ENCODE assay signal across 24 cellular contexts in genomic region chr4:158812543-158812942, GRCh38. TPM values are rescaled to one million over a fixed set of nuclear protein-coding genes. Genes with fewer than 3 reads are reported as not detected.
DNase-seq lines count a peak whose midpoint lies in the region; ATAC-seq and TF ChIP-seq lines count a peak whose summit lies in the region.
"Had no signal": no experiment of that assay in that cellular context is flagged by ENCODE, and none has a peak within 500 bp of the region (broad histone marks: within the 10 kb centered on the region; RNA-seq: fewer than 3 reads in every experiment).

No MANE protein-coding gene starts in this region.

- DNase-seq in heart left ventricle (no peak), Right ventricle myocardium superior (no peak), dorsolateral prefrontal cortex (no peak), psoas muscle (no peak), upper lobe of left lung (no peak), NCI-H128 (lab: John Stamatoyannopoulos, UW; ENCODE audit: unreplicated experiment) (no peak), NCI-H524 (lab: John Stamatoyannopoulos, UW) (no peak)
- DNase-seq: activated CD4-positive, CD25-positive, alpha-beta regulatory T cell treated with anti-CD3 and anti-CD28 coated beads, Interleukin-2, amount 50 U/mL, for 72 hours; activated CD8-positive, alpha-beta T cell treated with anti-CD3 and anti-CD28 coated beads for 36 hours; activated naive CD4-positive, alpha-beta T cell; activated T-cell treated with anti-CD3 and anti-CD28 coated beads for 4 hours; amniotic stem cell; BE2C; Caco-2; effector CD4-positive, alpha-beta T cell; foreskin keratinocyte; islet precursor cell; Kasumi-1; naive B cell; NCI-H187 treated with DMSO at 0.1 percent for 48 hours; NCI-H748 treated with DMSO at 0.1 percent for 48 hours had no signal

- H3K4me3 ChIP-seq in heart left ventricle = no peak overlapping the region
- H3K4me3 ChIP-seq in dorsolateral prefrontal cortex = no peak overlapping the region
- H3K4me3 ChIP-seq in psoas muscle = no peak overlapping the region
- H3K4me3 ChIP-seq in upper lobe of left lung = no peak overlapping the region

- no peak for TF ChIP-seq CTCF in heart left ventricle (IDR thresholded peaks at IDR 0.05)
- no peak for TF ChIP-seq CTCF in dorsolateral prefrontal cortex (IDR thresholded peaks at IDR 0.05 in 54 of 56, conservative IDR thresholded peaks at IDR 0.05 in 2 of 56; ENCODE audit: low read depth in 1 of 56, partially characterized antibody in 56 of 56)
- TF ChIP-seq CTCF in psoas muscle (IDR thresholded peaks at IDR 0.05) = no peak
- TF ChIP-seq CTCF in upper lobe of left lung (IDR thresholded peaks at IDR 0.05) = no peak

- TF ChIP-seq POLR2A in heart left ventricle (IDR thresholded peaks at IDR 0.05) (no peak), upper lobe of left lung (IDR thresholded peaks at IDR 0.05) (no peak)

- TF ChIP-seq EP300 in upper lobe of left lung (IDR thresholded peaks at IDR 0.05) = no peak

- peak overlapping the region in 10 of 12 donors; percentile 60 to 91 (median 84) for H3K27ac ChIP-seq in heart left ventricle
- H3K27ac ChIP-seq in dorsolateral prefrontal cortex = peak overlapping the region in 41 of 59 donors; percentile 1 to 82 (median 68)
- peak overlapping the region; percentile 90 for H3K27ac ChIP-seq in psoas muscle
- H3K27ac ChIP-seq in upper lobe of left lung = peak overlapping the region; percentile 69 to 79 (median 74)
- H3K27ac ChIP-seq: RWPE1 had no signal

- H3K36me3 ChIP-seq in heart left ventricle = no peaks in the 10 kb centered on the region
- no peaks in the 10 kb centered on the region for H3K36me3 ChIP-seq in psoas muscle (ENCODE audit: insufficient read depth in 1 of 2, low read depth in 1 of 2)
- no peaks in the 10 kb centered on the region for H3K36me3 ChIP-seq in upper lobe of left lung
- H3K36me3 ChIP-seq: BE2C had no signal

- intact Hi-C loops in heart left ventricle (cut with DNase I) (loop anchor here in 5 of 10 donors (5.0 kb wide), 2 partner anchors 40 to 45 kb away; partner anchors contain the start of gene FNIP2 (in 2 of the 5)), Right ventricle myocardium superior (cut with DNase I) (no loop called here), dorsolateral prefrontal cortex (cut with DNase I) (no loop called here), psoas muscle (cut with DNase I) (loop anchor here in 1 of 2 donors (5.0 kb wide), 1 partner anchor 35 kb away; no protein-coding TSS in a partner anchor)

- ATAC-seq in heart left ventricle (no peak), Right ventricle myocardium superior (ENCODE audit: poor library complexity) (no peak), psoas muscle (no peak), upper lobe of left lung (ENCODE audit: low FRiP score in 2 of 2) (no peak), HG03354 (IDR thresholded peaks at IDR 0.05; ENCODE audit: poor library complexity, severe bottlenecking, unreplicated experiment) (no peak)
- ATAC-seq: activated CD8-positive, alpha-beta T cell treated with anti-CD3 and anti-CD28 coated beads for 36 hours; SK-N-SH treated with all-trans-retinoic acid at 6 μM for 48 hours had no signal

- H3K9me3 ChIP-seq in heart left ventricle (no peaks in the 10 kb centered on the region), psoas muscle (no peaks in the 10 kb centered on the region), upper lobe of left lung (no peaks in the 10 kb centered on the region)
- H3K9me3 ChIP-seq: BE2C, Caco-2 had no signal

- H3K27me3 ChIP-seq in heart left ventricle (no peaks in the 10 kb centered on the region), dorsolateral prefrontal cortex (no peaks in the 10 kb centered on the region), psoas muscle (ENCODE audit: insufficient read depth in 3 of 3, low read length in 2 of 3) (no peaks in the 10 kb centered on the region), upper lobe of left lung (no peaks in the 10 kb centered on the region)
- H3K27me3 ChIP-seq: BE2C, foreskin keratinocyte had no signal

- peaks cover 12 to 83% (median 66%) of the 10 kb centered on the region in 12 donors for H3K4me1 ChIP-seq in heart left ventricle
- H3K4me1 ChIP-seq in psoas muscle = peaks cover 64% of the 10 kb centered on the region
- peaks cover 68 to 75% (median 72%) of the 10 kb centered on the region in 4 donors for H3K4me1 ChIP-seq in upper lobe of left lung
- H3K4me1 ChIP-seq: BE2C had no signal

RNA-seq across cellular contexts. Expression of gene FNIP2, which starts 43.7 kb away (rescaled TPM):
- 10 to 100 TPM; 32.4 to 87.4 (median 44.7) TPM for total RNA-seq in heart left ventricle
- 10 to 100 TPM; 14.5 to 36.8 TPM for polyA plus RNA-seq in heart left ventricle
- 46.2 TPM for total RNA-seq in Right ventricle myocardium superior
- 10 to 100 TPM; 38.5 to 72.7 (median 57.8) TPM for total RNA-seq in dorsolateral prefrontal cortex
- 10 to 100 TPM; 31.5 to 92.1 (median 53.4) TPM for total RNA-seq in psoas muscle
- polyA plus RNA-seq in psoas muscle = 10 to 100 TPM; 15.6 to 33.3 (median 19.1) TPM
- 100 to 1,000 TPM in 1 of 6 donors, 10 to 100 TPM in 5; 70.4 to 103 (median 83.2) TPM for total RNA-seq in upper lobe of left lung
